Comparison of ENCODE assay signal across 14 cellular contexts in genomic region chr1:184900507-184900906, GRCh38.
"Had no signal": no experiment of that assay in that cellular context is flagged by ENCODE, and none has a peak within 500 bp of the region (broad histone marks: within the 10 kb centered on the region; RNA-seq: fewer than 3 reads in every experiment).

No MANE protein-coding gene starts in this region.

- H3K27ac Mint-ChIP-seq: activated naive CD8-positive, alpha-beta T cell; mesothelial cell of epicardium; stimulated activated effector memory CD8-positive, alpha-beta T cell treated with anti-CD3 and anti-CD28 coated beads, Interleukin-12 subunit alpha, Interleukin-12 subunit beta, amount 100 ng/mL, for 72 hours; T-helper 2 cell treated with Interferon-gamma antibody and Interleukin-4, amounts not matched to agents 5 μg/mL and 100 μg/mL, for 36 hours had no signal

- H3K4me3 ChIP-seq: esophagus squamous epithelium, lower lobe of right lung, smooth muscle cell, upper lobe of left lung had no signal

- H3K9me3 Mint-ChIP-seq: T-helper 2 cell treated with Interferon-gamma antibody and Interleukin-4, amounts not matched to agents 5 μg/mL and 100 μg/mL, for 36 hours had no signal

- H3K4me1 Mint-ChIP-seq: mesothelial cell of epicardium had no signal

- H3K36me3 ChIP-seq: lower lobe of right lung had no signal

- ATAC-seq: lower lobe of right lung; stimulated activated effector memory CD8-positive, alpha-beta T cell treated with anti-CD3 and anti-CD28 coated beads, Interleukin-12 subunit alpha, Interleukin-12 subunit beta, amount 100 ng/mL, for 72 hours had no signal

- H3K27me3 ChIP-seq: esophagus squamous epithelium, upper lobe of left lung had no signal

- H3K36me3 Mint-ChIP-seq: mesothelial cell of epicardium had no signal

- H3K4me3 Mint-ChIP-seq: activated naive CD8-positive, alpha-beta T cell; mesothelial cell of epicardium; stimulated activated effector memory CD8-positive, alpha-beta T cell treated with anti-CD3 and anti-CD28 coated beads, Interleukin-12 subunit alpha, Interleukin-12 subunit beta, amount 100 ng/mL, for 72 hours; T-helper 2 cell treated with Interferon-gamma antibody and Interleukin-4, amounts not matched to agents 5 μg/mL and 100 μg/mL, for 36 hours had no signal

- H3K27ac ChIP-seq: lower lobe of right lung, upper lobe of left lung had no signal

- DNase-seq: activated CD4-positive, alpha-beta T cell treated with anti-CD3 and anti-CD28 coated beads, Interleukin-2, amount 50 U/mL, for 4 hours; activated CD4-positive, CD25-positive, alpha-beta regulatory T cell treated with anti-CD3 and anti-CD28 coated beads, Interleukin-2, amount 50 U/mL, for 72 hours; activated effector memory CD4-positive, alpha-beta T cell treated with anti-CD3 and anti-CD28 coated beads, Interleukin-2, amount 50 U/mL, for 16 hours; activated T-cell treated with anti-CD3 and anti-CD28 coated beads, Interleukin-2, amount 50 U/mL, for 1 hour; esophagus squamous epithelium; foreskin fibroblast; lower lobe of right lung; retina; upper lobe of left lung had no signal

- H3K9me3 ChIP-seq: esophagus squamous epithelium, lower lobe of right lung, upper lobe of left lung had no signal

- H3K4me2 ChIP-seq: smooth muscle cell had no signal
